In genomic region chr3:13420051-13420816, GRCh38 we compare ENCODE assay signal across 9 cellular contexts. TPM values are rescaled to one million over a fixed set of nuclear protein-coding genes. Genes with fewer than 3 reads are reported as not detected.
DNase-seq lines count a peak whose midpoint lies in the region; ATAC-seq and TF ChIP-seq lines count a peak whose summit lies in the region.
"Had no signal": no experiment of that assay in that cellular context is flagged by ENCODE, and none has a peak within 500 bp of the region (broad histone marks: within the 10 kb centered on the region; RNA-seq: fewer than 3 reads in every experiment).

NUP210 (minus strand) TSS chr3:13420322; CDS start chr3:13420226, 96 bp downstream.

- H3K36me3 Mint-ChIP-seq in Calu3 (ENCODE audit: insufficient read depth, unreplicated experiment), result peaks cover 17% of the 10 kb centered on the region
- H3K36me3 Mint-ChIP-seq in activated naive CD8-positive, alpha-beta T cell treated with anti-CD3 and anti-CD28 coated beads, Interleukin-2, amount 10 ng/mL, durations not matched to agents 7 days and 5 days, result peaks cover 11% of the 10 kb centered on the region

- H3K9me3 Mint-ChIP-seq in Calu3 (ENCODE audit: low read depth, unreplicated experiment), result no peaks in the 10 kb centered on the region
- H3K9me3 Mint-ChIP-seq in activated naive CD8-positive, alpha-beta T cell treated with anti-CD3 and anti-CD28 coated beads, Interleukin-2, amount 10 ng/mL, durations not matched to agents 7 days and 5 days, result no peaks in the 10 kb centered on the region

- no peaks in the 10 kb centered on the region for H3K36me3 ChIP-seq in kidney epithelial cell (ENCODE audit: control insufficient read depth, insufficient read depth, low read length)

- POLR2A ChIA-PET in activated naive CD8-positive, alpha-beta T cell treated with anti-CD3 and anti-CD28 coated beads, Interleukin-2, amount 10 ng/mL, durations not matched to agents 7 days and 5 days (lab: Charles Lee), result interaction anchor here (0.6 to 4.4 kb wide), 9 partner anchors 9 to 408 kb away, joined by 3 to 59 read pairs (median 4); partner anchors contain the start of gene HDAC11

- no peak within 1 kb of the TSS for H3K27ac Mint-ChIP-seq in Calu3 (ENCODE audit: unreplicated experiment)
- peak within 1 kb of the TSS; percentile 98 for H3K27ac Mint-ChIP-seq in activated naive CD8-positive, alpha-beta T cell treated with anti-CD3 and anti-CD28 coated beads, Interleukin-2, amount 10 ng/mL, durations not matched to agents 7 days and 5 days

- H3K4me1 Mint-ChIP-seq in Calu3 (ENCODE audit: low read depth, unreplicated experiment), result peaks cover 3% of the 10 kb centered on the region
- H3K4me1 Mint-ChIP-seq in activated naive CD8-positive, alpha-beta T cell treated with anti-CD3 and anti-CD28 coated beads, Interleukin-2, amount 10 ng/mL, durations not matched to agents 7 days and 5 days, result peaks cover 53% of the 10 kb centered on the region

- CTCF ChIA-PET in Calu3 (lab: Charles Lee), result no interaction called here

- TF ChIP-seq CTCF in Calu3 (IDR thresholded peaks at IDR 0.05; ENCODE audit: unreplicated experiment) (no peak), kidney epithelial cell (IDR thresholded peaks at IDR 0.05; ENCODE audit: insufficient read depth, low read length, poor library complexity, severe bottlenecking) (no peak)

- no peaks in the 10 kb centered on the region for H3K27me3 Mint-ChIP-seq in Calu3 (ENCODE audit: unreplicated experiment)
- H3K27me3 Mint-ChIP-seq in activated naive CD8-positive, alpha-beta T cell treated with anti-CD3 and anti-CD28 coated beads, Interleukin-2, amount 10 ng/mL, durations not matched to agents 7 days and 5 days, result no peaks in the 10 kb centered on the region

- ATAC-seq in GM19438 (IDR thresholded peaks at IDR 0.05; ENCODE audit: low read depth, unreplicated experiment), result peak; percentile 52
- ATAC-seq in HG03565 (IDR thresholded peaks at IDR 0.05; ENCODE audit: unreplicated experiment), result peak; percentile 31
- ATAC-seq in activated naive CD8-positive, alpha-beta T cell treated with anti-CD3 and anti-CD28 coated beads, Interleukin-2, amount 10 ng/mL, durations not matched to agents 7 days and 5 days (ENCODE audit: low read depth), result peak; percentile 45

- DNase-seq in Calu3 (peak; percentile 71), RPMI8226 (peak; percentile 87), kidney epithelial cell (ENCODE audit: low read depth) (no peak), NCI-H1694 (lab: John Stamatoyannopoulos, UW) (no peak)
- peak; percentile 85 for DNase-seq in activated naive CD8-positive, alpha-beta T cell treated with anti-CD3 and anti-CD28 coated beads, Interleukin-2, amount 10 ng/mL, durations not matched to agents 7 days and 5 days
- peak; percentile 35 to 71 for DNase-seq in stimulated activated CD4-positive, alpha-beta T cell treated with anti-CD3 and anti-CD28 coated beads, Interleukin-4, amount 100 ng/mL, for 4 hours

- peak within 1 kb of the TSS; percentile 59 for H3K4me3 ChIP-seq in kidney epithelial cell (ENCODE audit: low read depth, low read length)
- H3K4me3 ChIP-seq: SK-N-MC had no signal

- intact Hi-C loops in Calu3 (cut with micrococcal nuclease; ENCODE audit: unreplicated experiment), result no loop called here

- no peaks in the 10 kb centered on the region for H3K27me3 ChIP-seq in kidney epithelial cell (ENCODE audit: control insufficient read depth, insufficient read depth, low read length)

- H3K4me3 Mint-ChIP-seq in Calu3 (ENCODE audit: low read depth, unreplicated experiment), result peak within 1 kb of the TSS; percentile 80
- peak within 1 kb of the TSS; percentile 91 for H3K4me3 Mint-ChIP-seq in activated naive CD8-positive, alpha-beta T cell treated with anti-CD3 and anti-CD28 coated beads, Interleukin-2, amount 10 ng/mL, durations not matched to agents 7 days and 5 days

- BruUV-seq in Calu3 (replicated peaks; lab: Mats Ljungman, UMichigan), result no TSS peak

RNA-seq across cellular contexts. Expression of gene NUP210, which starts in this region (rescaled TPM):
- 59.8 and 76.9 TPM in 2 replicates for total RNA-seq in Calu3 (2022)
- 100 to 1,000 TPM; 163 to 170 TPM for total RNA-seq in activated naive CD8-positive, alpha-beta T cell treated with anti-CD3 and anti-CD28 coated beads, Interleukin-2, amount 10 ng/mL, durations not matched to agents 7 days and 5 days
- 36.2 and 43.3 TPM in 2 replicates for total RNA-seq in kidney epithelial cell

Comparison
In these comparisons a context has a peak if more than half of its experiments do, and no peak if none do; other contexts are left out.
1. DNase-seq: peak in Calu3 (single experiment), RPMI8226 (single experiment), activated naive CD8-positive, alpha-beta T cell treated with anti-CD3 and anti-CD28 coated beads, Interleukin-2, amount 10 ng/mL, durations not matched to agents 7 days and 5 days (single experiment) and stimulated activated CD4-positive, alpha-beta T cell treated with anti-CD3 and anti-CD28 coated beads, Interleukin-4, amount 100 ng/mL, for 4 hours (2 of 2); none in kidney epithelial cell (single experiment) and NCI-H1694 (single experiment).
2. Peak in every context shown above with its lines, with median percentiles within 50 percentile points of each other: ATAC-seq.